Comparison of ENCODE assay signal across 1 cellular context in the genomic region with DNA sequence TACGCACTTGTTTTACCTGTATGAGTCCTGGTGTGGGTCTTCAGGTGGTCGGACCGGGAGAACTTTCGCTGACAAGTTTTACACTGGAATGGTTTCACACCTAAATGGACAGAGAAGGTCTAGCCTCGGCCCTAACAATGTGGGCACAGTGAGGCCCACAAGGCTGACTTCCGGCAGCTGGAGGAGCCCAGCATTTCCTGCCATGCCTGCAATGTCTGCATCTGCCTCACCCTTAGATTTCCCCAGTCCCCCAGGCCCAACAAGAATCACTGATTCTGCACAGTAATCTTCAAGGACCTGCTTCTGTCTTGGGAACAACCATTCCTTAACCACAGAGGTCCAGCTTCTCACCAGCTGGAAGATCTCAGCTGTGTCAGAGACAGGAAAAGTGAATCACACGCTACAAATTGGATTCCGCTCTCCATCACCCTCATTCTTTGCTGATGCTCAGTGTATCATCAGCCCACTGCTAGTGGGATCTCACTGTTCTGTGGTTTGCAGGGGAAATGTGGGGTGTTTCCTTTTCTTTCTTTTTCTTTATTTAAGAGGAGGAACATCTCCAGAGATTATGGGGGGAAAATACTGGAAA.
TF ChIP-seq lines count a peak whose summit lies in the region.

No MANE protein-coding gene starts in this region.

TF ChIP-seq in SK-N-SH treated with all-trans-retinoic acid at 6 μM for 48 hours, 23 proteins besides CTCF, POLR2A, EP300 and RAD21 (continued from another document):
- TF ChIP-seq, protein P1, sequence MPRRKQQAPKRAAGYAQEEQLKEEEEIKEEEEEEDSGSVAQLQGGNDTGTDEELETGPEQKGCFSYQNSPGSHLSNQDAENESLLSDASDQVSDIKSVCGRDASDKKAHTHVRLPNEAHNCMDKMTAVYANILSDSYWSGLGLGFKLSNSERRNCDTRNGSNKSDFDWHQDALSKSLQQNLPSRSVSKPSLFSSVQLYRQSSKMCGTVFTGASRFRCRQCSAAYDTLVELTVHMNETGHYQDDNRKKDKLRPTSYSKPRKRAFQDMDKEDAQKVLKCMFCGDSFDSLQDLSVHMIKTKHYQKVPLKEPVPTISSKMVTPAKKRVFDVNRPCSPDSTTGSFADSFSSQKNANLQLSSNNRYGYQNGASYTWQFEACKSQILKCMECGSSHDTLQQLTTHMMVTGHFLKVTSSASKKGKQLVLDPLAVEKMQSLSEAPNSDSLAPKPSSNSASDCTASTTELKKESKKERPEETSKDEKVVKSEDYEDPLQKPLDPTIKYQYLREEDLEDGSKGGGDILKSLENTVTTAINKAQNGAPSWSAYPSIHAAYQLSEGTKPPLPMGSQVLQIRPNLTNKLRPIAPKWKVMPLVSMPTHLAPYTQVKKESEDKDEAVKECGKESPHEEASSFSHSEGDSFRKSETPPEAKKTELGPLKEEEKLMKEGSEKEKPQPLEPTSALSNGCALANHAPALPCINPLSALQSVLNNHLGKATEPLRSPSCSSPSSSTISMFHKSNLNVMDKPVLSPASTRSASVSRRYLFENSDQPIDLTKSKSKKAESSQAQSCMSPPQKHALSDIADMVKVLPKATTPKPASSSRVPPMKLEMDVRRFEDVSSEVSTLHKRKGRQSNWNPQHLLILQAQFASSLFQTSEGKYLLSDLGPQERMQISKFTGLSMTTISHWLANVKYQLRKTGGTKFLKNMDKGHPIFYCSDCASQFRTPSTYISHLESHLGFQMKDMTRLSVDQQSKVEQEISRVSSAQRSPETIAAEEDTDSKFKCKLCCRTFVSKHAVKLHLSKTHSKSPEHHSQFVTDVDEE (CRISPR knock-in tag; IDR thresholded peaks at IDR 0.05): no peak
- no peak for TF ChIP-seq BACH2 (CRISPR knock-in tag; IDR thresholded peaks at IDR 0.05; ENCODE audit: borderline replicate concordance)
- no peak for TF ChIP-seq RARB (CRISPR knock-in tag; IDR thresholded peaks at IDR 0.05)
